In genomic region chr9:33817327-33818166, GRCh38 we compare ENCODE assay signal across 1 cellular context.
TF ChIP-seq lines count a peak whose summit lies in the region.

No MANE protein-coding gene starts in this region.

TF ChIP-seq in K562, 482 proteins besides CTCF, POLR2A, EP300 and RAD21 (continued from another document):
- TF ChIP-seq CBX8 (IDR thresholded peaks at IDR 0.05; ENCODE audit: borderline replicate concordance, extremely low read depth, low read depth, low read length, poor library complexity, severe bottlenecking) = no peak
